ENCODE assay signal across 11 cellular contexts in genomic region chr6:53691667-53692133, GRCh38. TPM values are rescaled to one million over a fixed set of nuclear protein-coding genes. Genes with fewer than 3 reads are reported as not detected.
A peak's percentile ranks its signal among the peaks of the same experiment; 100 is the strongest.
DNase-seq lines count a peak whose midpoint lies in the region; ATAC-seq and TF ChIP-seq lines count a peak whose summit lies in the region.
"Had no signal": no experiment of that assay in that cellular context is flagged by ENCODE, and none has a peak within 500 bp of the region (broad histone marks: within the 10 kb centered on the region; RNA-seq: fewer than 3 reads in every experiment).

No MANE protein-coding gene starts in this region.

- peak; percentile 91 for ATAC-seq in GM19452 (IDR thresholded peaks at IDR 0.05; ENCODE audit: unreplicated experiment)
- ATAC-seq in HG03066 (IDR thresholded peaks at IDR 0.05; ENCODE audit: low read depth, unreplicated experiment): peak; percentile 85
- ATAC-seq in activated B cell treated with CpG ODN at 0.5 μM for 24 hours (ENCODE audit: low read depth): peak; percentile 37
- no peak for ATAC-seq in GM21526 (IDR thresholded peaks at IDR 0.05; ENCODE audit: low FRiP score, unreplicated experiment)

- no peak overlapping the region for H3K27ac Mint-ChIP-seq in activated B cell treated with CpG ODN at 0.5 μM for 24 hours
- H3K27ac Mint-ChIP-seq: CD4-positive, CD25-positive, alpha-beta regulatory T cell had no signal

- intact Hi-C loops in activated B cell treated with CpG ODN at 0.5 μM for 24 hours (cut with micrococcal nuclease): no loop called here

- peaks cover 11% of the 10 kb centered on the region for H3K27me3 Mint-ChIP-seq in activated B cell treated with CpG ODN at 0.5 μM for 24 hours

- H3K9me3 Mint-ChIP-seq in activated B cell treated with CpG ODN at 0.5 μM for 24 hours: no peaks in the 10 kb centered on the region

- peaks cover 4% of the 10 kb centered on the region for H3K4me1 Mint-ChIP-seq in activated B cell treated with CpG ODN at 0.5 μM for 24 hours

- no peak for TF ChIP-seq CTCF in activated B cell treated with CpG ODN at 0.5 μM for 24 hours (IDR thresholded peaks at IDR 0.05)

- DNase-seq in EH (ENCODE audit: low read depth): peak; percentile 5
- DNase-seq in activated B cell treated with CpG ODN at 0.5 μM for 24 hours: no peak
- DNase-seq in activated naive CD4-positive, alpha-beta T cell treated with Interleukin-2 at 50 U/mL for 16 hours: no peak
- no peak for DNase-seq in midbrain (lab: John Stamatoyannopoulos, UW)
- no peak for DNase-seq in NCI-H2029 (lab: John Stamatoyannopoulos, UW)
- DNase-seq: CD4-positive, CD25-positive, alpha-beta regulatory T cell; NCI-H1092; SK-N-SH had no signal

- H3K4me3 Mint-ChIP-seq in activated B cell treated with CpG ODN at 0.5 μM for 24 hours: no peak overlapping the region
- H3K4me3 Mint-ChIP-seq: CD4-positive, CD25-positive, alpha-beta regulatory T cell had no signal

- H3K36me3 Mint-ChIP-seq in activated B cell treated with CpG ODN at 0.5 μM for 24 hours (ENCODE audit: low read depth): no peaks in the 10 kb centered on the region
- H3K36me3 Mint-ChIP-seq: CD4-positive, CD25-positive, alpha-beta regulatory T cell had no signal

- CTCF ChIA-PET in activated B cell treated with CpG ODN at 0.5 μM for 24 hours (lab: Charles Lee): interaction anchor here (0.8 to 0.9 kb wide), 2 partner anchors 27 to 147 kb away, joined by 3 to 4 read pairs; partner anchors contain the start of gene GCLC

- POLR2A ChIA-PET in activated B cell treated with CpG ODN at 0.5 μM for 24 hours (lab: Charles Lee): no interaction called here

RNA-seq across cellular contexts. Expression of gene KLHL31, which starts 26.1 kb away (rescaled TPM):
- 0.13 TPM in 1 of 2 replicates, not detected in the other for total RNA-seq in activated B cell treated with CpG ODN at 0.5 μM for 24 hours
- total RNA-seq: CD4-positive, CD25-positive, alpha-beta regulatory T cell had no signal
